Comparison of ENCODE assay signal across 23 cellular contexts in the genomic region with DNA sequence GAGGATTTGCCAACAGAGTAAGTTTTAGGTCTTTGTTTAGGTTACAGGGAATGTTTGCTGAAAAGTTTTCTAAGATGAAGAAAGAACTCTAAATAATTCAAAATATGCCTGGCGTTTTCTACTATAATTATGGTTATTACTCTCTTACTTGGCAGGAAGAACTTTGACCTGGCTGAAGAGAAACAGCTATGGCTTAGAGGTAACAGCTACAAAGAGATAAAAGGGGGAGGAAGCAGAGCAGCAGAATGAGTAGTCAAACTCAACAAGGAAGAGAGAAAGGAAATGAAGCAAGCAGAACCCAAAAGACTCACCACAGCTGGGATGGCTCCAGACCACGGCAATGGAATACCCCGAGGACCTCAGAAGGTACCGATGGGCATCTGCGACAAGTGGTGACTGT.
DNase-seq lines count a peak whose midpoint lies in the region; ATAC-seq and TF ChIP-seq lines count a peak whose summit lies in the region.
"Had no signal": no experiment of that assay in that cellular context is flagged by ENCODE, and none has a peak within 500 bp of the region (broad histone marks: within the 10 kb centered on the region; RNA-seq: fewer than 3 reads in every experiment).

No MANE protein-coding gene starts in this region.

- H2AFZ ChIP-seq in GM23248, result no peak overlapping the region
- H2AFZ ChIP-seq: parathyroid adenoma had no signal

- no peak overlapping the region for H3K4me3 Mint-ChIP-seq in mesothelial cell of epicardium
- no peak overlapping the region for H3K4me3 Mint-ChIP-seq in activated T-helper 1 cell treated with anti-CD3 and anti-CD28 coated beads, Interleukin-12 subunit alpha, Interleukin-12 subunit beta, Interleukin-2, Interleukin-4 antibody, amounts not matched to agents 30 ng/mL and 10 ng/mL and 1 ng/mL, durations not matched to agents 14 hours and 24 hours and 36 hours
- H3K4me3 Mint-ChIP-seq: activated CD4-positive, alpha-beta T cell treated with anti-CD3 and anti-CD28 coated beads, Interleukin-2, amount 10 ng/mL, durations not matched to agents 24 days and 14 days; H9; memory B cell; natural killer cell; stimulated activated memory B cell treated with anti-CD40 and anti-IgM and Interleukin-4, amounts not matched to agents 10 μg/mL and 1 μg/mL and 100 μg/mL, for 72 hours had no signal

- H3K36me3 Mint-ChIP-seq in mesothelial cell of epicardium, result peaks cover 5% of the 10 kb centered on the region
- H3K36me3 Mint-ChIP-seq in activated T-helper 1 cell treated with anti-CD3 and anti-CD28 coated beads, Interleukin-12 subunit alpha, Interleukin-12 subunit beta, Interleukin-2, Interleukin-4 antibody, amounts not matched to agents 30 ng/mL and 10 ng/mL and 1 ng/mL, durations not matched to agents 14 hours and 24 hours and 36 hours (ENCODE audit: low read depth), result no peaks in the 10 kb centered on the region
- H3K36me3 Mint-ChIP-seq: natural killer cell had no signal

- H3K4me3 ChIP-seq in GM23248, result no peak overlapping the region
- H3K4me3 ChIP-seq: sigmoid colon had no signal

- H3K9me3 ChIP-seq in GM23248 (ENCODE audit: low read depth), result no peaks in the 10 kb centered on the region
- H3K9me3 ChIP-seq: sigmoid colon had no signal

- H3K27me3 Mint-ChIP-seq in mesothelial cell of epicardium (ENCODE audit: low read depth), result no peaks in the 10 kb centered on the region
- no peaks in the 10 kb centered on the region for H3K27me3 Mint-ChIP-seq in activated T-helper 1 cell treated with anti-CD3 and anti-CD28 coated beads, Interleukin-12 subunit alpha, Interleukin-12 subunit beta, Interleukin-2, Interleukin-4 antibody, amounts not matched to agents 30 ng/mL and 10 ng/mL and 1 ng/mL, durations not matched to agents 14 hours and 24 hours and 36 hours (ENCODE audit: insufficient read depth)
- H3K27me3 Mint-ChIP-seq: activated CD4-positive, alpha-beta T cell treated with anti-CD3 and anti-CD28 coated beads, Interleukin-2, amount 10 ng/mL, durations not matched to agents 24 days and 14 days; memory B cell; stimulated activated memory B cell treated with anti-CD40 and anti-IgM and Interleukin-4, amounts not matched to agents 10 μg/mL and 1 μg/mL and 100 μg/mL, for 72 hours had no signal

- H3K4me1 ChIP-seq in GM23248 (ENCODE audit: insufficient read depth), result peaks cover 6% of the 10 kb centered on the region; the same call in 1 of the 2 replicates

- TF ChIP-seq CTCF in mesothelial cell of epicardium (IDR thresholded peaks at IDR 0.05; ENCODE audit: unreplicated experiment), result no peak

- no peaks in the 10 kb centered on the region for H3F3A ChIP-seq in GM23248 (ENCODE audit: insufficient read depth)

- no peaks in the 10 kb centered on the region for H3K9me2 ChIP-seq in GM23248 (ENCODE audit: insufficient read depth)

- in situ Hi-C loops in GM23248 (cut with MboI), result no loop called here

- DNase-seq in AG08396 (ENCODE audit: low spot score) (peak; percentile 5), GM23248 (no peak), amniotic epithelial cell (ENCODE audit: low read depth) (peak; percentile 80), mesothelial cell of epicardium (ENCODE audit: low spot score in 2 of 2, unreplicated experiment in 2 of 2) (no peak)
- no peak for DNase-seq in activated T-helper 1 cell treated with anti-CD3 and anti-CD28 coated beads, Interleukin-12 subunit alpha, Interleukin-12 subunit beta, Interleukin-2, Interleukin-4 antibody, amounts not matched to agents 30 ng/mL and 10 ng/mL and 1 ng/mL, durations not matched to agents 14 hours and 24 hours and 36 hours (ENCODE audit: low spot score)
- no peak for DNase-seq in activated CD8-positive, alpha-beta memory T cell treated with anti-CD3 and anti-CD28 coated beads for 24 hours
- DNase-seq: activated CD4-positive, alpha-beta T cell treated with anti-CD3 and anti-CD28 coated beads, Interleukin-2, amount 10 ng/mL, durations not matched to agents 24 days and 14 days; activated gamma-delta T cell; amniotic stem cell; dermis blood vessel endothelial cell; DND-41; H9; kidney glomerular epithelial cell; natural killer cell; NCI-H2171 treated with DMSO at 0.1 percent for 48 hours; SHP77; sigmoid colon; T-helper 1 cell had no signal

- ATAC-seq in GM19023 (IDR thresholded peaks at IDR 0.05; ENCODE audit: unreplicated experiment) (no peak), HG03354 (IDR thresholded peaks at IDR 0.05; ENCODE audit: poor library complexity, severe bottlenecking, unreplicated experiment) (no peak)
- ATAC-seq: natural killer cell; stimulated activated memory B cell treated with anti-CD40 and anti-IgM and Interleukin-4, amounts not matched to agents 10 μg/mL and 1 μg/mL and 100 μg/mL, for 72 hours had no signal

- H3K27ac ChIP-seq in GM23248, result no peak overlapping the region
- H3K27ac ChIP-seq: parathyroid adenoma had no signal

- no peaks in the 10 kb centered on the region for H3K27me3 ChIP-seq in GM23248 (replicated peaks; ENCODE audit: insufficient read depth)
- H3K27me3 ChIP-seq: sigmoid colon had no signal

- H3K4me1 Mint-ChIP-seq in mesothelial cell of epicardium, result peaks cover 37% of the 10 kb centered on the region
- H3K4me1 Mint-ChIP-seq in activated T-helper 1 cell treated with anti-CD3 and anti-CD28 coated beads, Interleukin-12 subunit alpha, Interleukin-12 subunit beta, Interleukin-2, Interleukin-4 antibody, amounts not matched to agents 30 ng/mL and 10 ng/mL and 1 ng/mL, durations not matched to agents 14 hours and 24 hours and 36 hours (ENCODE audit: low read depth), result peaks cover 8% of the 10 kb centered on the region
- H3K4me1 Mint-ChIP-seq: natural killer cell had no signal

- WGBS in GM23248 (ENCODE audit: low coverage in 1 of 2, low lambda C conversion rate in 2 of 2, missing lambda C conversion rate in 2 of 2), 2 experiments, result 56 to 59% methylated on average over 5 of the region's 5 CpGs

- no peaks in the 10 kb centered on the region for H3K79me2 ChIP-seq in GM23248 (ENCODE audit: insufficient read depth)

- H3K27ac Mint-ChIP-seq in mesothelial cell of epicardium, result peak overlapping the region; percentile 11
- H3K27ac Mint-ChIP-seq in activated T-helper 1 cell treated with anti-CD3 and anti-CD28 coated beads, Interleukin-12 subunit alpha, Interleukin-12 subunit beta, Interleukin-2, Interleukin-4 antibody, amounts not matched to agents 30 ng/mL and 10 ng/mL and 1 ng/mL, durations not matched to agents 14 hours and 24 hours and 36 hours, result no peak overlapping the region
- H3K27ac Mint-ChIP-seq: activated CD4-positive, alpha-beta T cell treated with anti-CD3 and anti-CD28 coated beads, Interleukin-2, amount 10 ng/mL, durations not matched to agents 24 days and 14 days; H9; memory B cell; stimulated activated memory B cell treated with anti-CD40 and anti-IgM and Interleukin-4, amounts not matched to agents 10 μg/mL and 1 μg/mL and 100 μg/mL, for 72 hours had no signal

- peaks cover 5% of the 10 kb centered on the region for H3K9me3 Mint-ChIP-seq in mesothelial cell of epicardium
- H3K9me3 Mint-ChIP-seq in activated T-helper 1 cell treated with anti-CD3 and anti-CD28 coated beads, Interleukin-12 subunit alpha, Interleukin-12 subunit beta, Interleukin-2, Interleukin-4 antibody, amounts not matched to agents 30 ng/mL and 10 ng/mL and 1 ng/mL, durations not matched to agents 14 hours and 24 hours and 36 hours, result no peaks in the 10 kb centered on the region
- H3K9me3 Mint-ChIP-seq: activated CD4-positive, alpha-beta T cell treated with anti-CD3 and anti-CD28 coated beads, Interleukin-2, amount 10 ng/mL, durations not matched to agents 24 days and 14 days; H9; memory B cell; natural killer cell had no signal

- intact Hi-C loops in activated T-helper 1 cell treated with anti-CD3 and anti-CD28 coated beads, Interleukin-12 subunit alpha, Interleukin-12 subunit beta, Interleukin-2, Interleukin-4 antibody, amounts not matched to agents 30 ng/mL and 10 ng/mL and 1 ng/mL, durations not matched to agents 14 hours and 24 hours and 36 hours (cut with micrococcal nuclease), result no loop called here

- no peaks in the 10 kb centered on the region for H4K20me1 ChIP-seq in GM23248 (ENCODE audit: insufficient read depth)

- H3K9ac ChIP-seq in GM23248, result 0 out of 2 replicates have a peak overlapping the region, but pooled peaks have one; percentile 26
- H3K9ac ChIP-seq: parathyroid adenoma had no signal

- H3K36me3 ChIP-seq in GM23248 (ENCODE audit: low read depth), result no peaks in the 10 kb centered on the region
- H3K36me3 ChIP-seq: sigmoid colon had no signal

- no peak overlapping the region for H3K4me2 ChIP-seq in GM23248 (ENCODE audit: unreplicated experiment)

Comparison
In these comparisons a context has a peak if more than half of its experiments do, and no peak if none do; other contexts are left out.
1. DNase-seq: peak in AG08396 (single experiment) and amniotic epithelial cell (single experiment); none in GM23248 (single experiment), mesothelial cell of epicardium (0 of 2), activated T-helper 1 cell treated with anti-CD3 and anti-CD28 coated beads, Interleukin-12 subunit alpha, Interleukin-12 subunit beta, Interleukin-2, Interleukin-4 antibody, amounts not matched to agents 30 ng/mL and 10 ng/mL and 1 ng/mL, durations not matched to agents 14 hours and 24 hours and 36 hours (single experiment) and activated CD8-positive, alpha-beta memory T cell treated with anti-CD3 and anti-CD28 coated beads for 24 hours (single experiment).